1 cellular context compared by ENCODE assay signal in the genomic region with DNA sequence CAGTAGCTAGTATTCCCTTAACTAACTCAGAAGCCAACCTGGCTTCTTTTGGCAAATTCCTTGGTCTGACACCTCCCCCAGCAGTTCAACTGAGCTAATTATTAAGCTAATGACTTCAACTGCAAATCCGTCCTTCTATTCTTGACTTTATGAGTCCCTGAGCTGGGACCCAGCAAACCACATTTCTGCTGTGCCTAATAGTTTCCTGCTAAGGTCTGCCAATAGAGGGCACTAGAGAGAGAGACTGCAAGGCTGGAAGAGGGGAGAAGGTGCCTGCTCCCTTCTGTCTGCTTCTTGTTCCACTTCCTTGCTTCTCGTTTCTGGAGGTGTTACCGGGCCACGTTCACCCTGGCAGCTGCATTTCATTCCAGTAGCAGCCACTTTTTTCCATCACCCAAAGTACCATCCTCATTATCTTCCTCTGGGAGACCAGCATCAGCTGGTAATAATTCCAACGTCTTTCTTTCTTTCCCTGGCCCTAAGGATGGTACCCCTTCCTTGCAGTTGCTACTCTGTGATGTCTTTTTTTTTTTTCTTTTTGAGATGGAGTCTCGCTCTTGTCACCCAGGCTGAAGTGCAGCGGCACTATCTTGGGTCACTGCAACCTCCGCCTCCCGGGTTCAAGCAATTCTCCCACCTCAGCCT.
TF ChIP-seq lines count a peak whose summit lies in the region.

No MANE protein-coding gene starts in this region.

TF ChIP-seq in Ishikawa, 13 proteins besides CTCF, POLR2A, EP300 and RAD21 (continued from another document):
- TF ChIP-seq REST (IDR thresholded peaks at IDR 0.05; ENCODE audit: low read depth), result no peak
- TF ChIP-seq NFIC (IDR thresholded peaks at IDR 0.05), result no peak
- TF ChIP-seq EGR1 (IDR thresholded peaks at IDR 0.05), result no peak
